ENCODE assay signal across 11 cellular contexts in the genomic region with DNA sequence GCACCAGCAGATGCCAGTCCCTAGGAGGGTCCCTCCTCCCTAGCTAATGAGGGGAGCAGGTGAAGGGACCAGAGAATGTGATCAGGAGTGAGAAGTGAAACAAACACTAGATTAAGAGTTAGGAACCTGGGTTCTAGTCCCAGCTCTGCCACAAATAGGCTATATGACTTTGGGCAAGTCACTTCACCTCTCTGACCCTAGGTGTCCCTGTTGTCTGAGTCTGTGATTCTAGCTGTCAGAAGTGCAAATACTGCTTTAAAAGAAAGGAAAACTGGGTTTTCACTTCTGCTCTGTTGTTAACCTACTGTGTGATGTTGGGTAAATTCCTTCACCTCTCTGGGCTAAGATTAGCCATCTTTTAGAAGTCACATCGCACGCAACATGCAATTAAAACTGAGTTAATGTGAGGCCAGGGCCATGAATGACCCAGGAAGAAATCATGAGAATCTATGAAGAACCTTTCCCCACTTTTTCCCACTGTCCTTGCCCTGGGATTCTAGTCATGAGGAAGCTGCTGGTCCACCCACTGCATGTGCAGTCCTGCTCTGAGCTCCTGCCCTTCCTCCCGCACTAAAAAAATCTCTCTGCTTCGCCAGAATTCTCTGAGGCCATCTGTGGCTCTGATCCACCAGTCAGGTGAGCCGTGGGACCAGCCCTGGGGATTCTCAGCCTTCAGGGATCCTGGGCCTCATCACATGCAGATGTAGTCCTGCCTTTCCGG.
A peak's percentile ranks its signal among the peaks of the same experiment; 100 is the strongest.
DNase-seq lines count a peak whose midpoint lies in the region; ATAC-seq and TF ChIP-seq lines count a peak whose summit lies in the region.
"Had no signal": no experiment of that assay in that cellular context is flagged by ENCODE, and none has a peak within 500 bp of the region (broad histone marks: within the 10 kb centered on the region; RNA-seq: fewer than 3 reads in every experiment).

No MANE protein-coding gene starts in this region.

- H3K27ac ChIP-seq in BLaER1 (no peak overlapping the region), hepatocyte (no peak overlapping the region)
- H3K27ac ChIP-seq: neutrophil had no signal

- H3K36me3 Mint-ChIP-seq in WTC11, result no peaks in the 10 kb centered on the region

- TF ChIP-seq CTCF in GM13976 (IDR thresholded peaks at IDR 0.05; ENCODE audit: borderline replicate concordance, control extremely low read depth, extremely low read depth, insufficient read depth, missing control alignments), result no peak
- no peak for TF ChIP-seq CTCF in WTC11 (IDR thresholded peaks at IDR 0.05)
- peak; percentile 17 for TF ChIP-seq CTCF in hepatocyte (IDR thresholded peaks at IDR 0.05; ENCODE audit: poor library complexity)

- POLR2A ChIA-PET in WTC11 (lab: Charles Lee), result no interaction called here

- H3K4me1 Mint-ChIP-seq in WTC11, result peaks cover 7% of the 10 kb centered on the region

- H3K27ac Mint-ChIP-seq in WTC11, result no peak overlapping the region
- H3K27ac Mint-ChIP-seq: dendritic cell treated with granulocyte-macrophage colony-stimulating factor and Interleukin-4, amounts not matched to agents 40 ng/mL and 50 ng/mL, for 4 days; stimulated activated naive CD8-positive, alpha-beta T cell treated with anti-CD3 and anti-CD28 coated beads, Interleukin-15, Interleukin-2, amounts not matched to agents 100 ng/mL and 50 ng/mL, for 24 hours had no signal

- H3K4me1 ChIP-seq in BLaER1 (peaks cover 27% of the 10 kb centered on the region), hepatocyte (ENCODE audit: insufficient read depth) (no peaks in the 10 kb centered on the region)

- H3K4me3 Mint-ChIP-seq in WTC11, result no peak overlapping the region
- H3K4me3 Mint-ChIP-seq: dendritic cell treated with granulocyte-macrophage colony-stimulating factor and Interleukin-4, amounts not matched to agents 40 ng/mL and 50 ng/mL, for 4 days; stimulated activated naive CD8-positive, alpha-beta T cell treated with anti-CD3 and anti-CD28 coated beads, Interleukin-15, Interleukin-2, amounts not matched to agents 100 ng/mL and 50 ng/mL, for 24 hours had no signal

- H3K4me2 ChIP-seq in BLaER1, result peak overlapping the region; percentile 36; the same call in 1 of the 2 replicates
- H3K4me2 ChIP-seq in hepatocyte, result peak overlapping the region; percentile 29

- no peaks in the 10 kb centered on the region for H3K9me2 ChIP-seq in hepatocyte (replicated peaks; ENCODE audit: insufficient read depth)

- no peaks in the 10 kb centered on the region for H3K9me3 ChIP-seq in BLaER1
- H3K9me3 ChIP-seq in hepatocyte (ENCODE audit: low read depth), result no peaks in the 10 kb centered on the region
- H3K9me3 ChIP-seq: neutrophil had no signal

- no peak overlapping the region for H2AFZ ChIP-seq in hepatocyte

- H3K27me3 Mint-ChIP-seq in WTC11 (ENCODE audit: low read depth), result no peaks in the 10 kb centered on the region
- H3K27me3 Mint-ChIP-seq: stimulated activated naive CD8-positive, alpha-beta T cell treated with anti-CD3 and anti-CD28 coated beads, Interleukin-15, Interleukin-2, amounts not matched to agents 100 ng/mL and 50 ng/mL, for 24 hours had no signal

- WGBS in hepatocyte (ENCODE audit: low lambda C conversion rate, missing lambda C conversion rate), result 76% methylated on average over 6 of the region's 6 CpGs

- CTCF ChIA-PET in WTC11 (lab: Charles Lee), result interaction anchor here (0.8 to 2.9 kb wide), 15 partner anchors 8 to 192 kb away, joined by 3 to 21 read pairs (median 4); no protein-coding TSS in a partner anchor

- H3K9ac ChIP-seq in BLaER1, result no peak overlapping the region

- H3K27me3 ChIP-seq in BLaER1 (no peaks in the 10 kb centered on the region), hepatocyte (no peaks in the 10 kb centered on the region)
- H3K27me3 ChIP-seq: neutrophil had no signal

- H4K20me1 ChIP-seq in BLaER1, result no peaks in the 10 kb centered on the region
- no peaks in the 10 kb centered on the region for H4K20me1 ChIP-seq in hepatocyte (ENCODE audit: insufficient read depth, poor library complexity, severe bottlenecking)

- H3K36me3 ChIP-seq in BLaER1, result no peaks in the 10 kb centered on the region
- H3K36me3 ChIP-seq in hepatocyte (replicated peaks; ENCODE audit: insufficient read depth, low read depth), result no peaks in the 10 kb centered on the region
- H3K36me3 ChIP-seq: neutrophil had no signal

- in situ Hi-C loops in GM13976 (cut with MboI; ENCODE audit: low sequenced_read_pairs, unreplicated experiment), result no loop called here

- peak; percentile 74 for ATAC-seq in WTC11
- no peak for ATAC-seq in GM19035 (IDR thresholded peaks at IDR 0.05; ENCODE audit: unreplicated experiment)

- H3K9me3 Mint-ChIP-seq in WTC11, result no peaks in the 10 kb centered on the region
- H3K9me3 Mint-ChIP-seq: stimulated activated naive CD8-positive, alpha-beta T cell treated with anti-CD3 and anti-CD28 coated beads, Interleukin-15, Interleukin-2, amounts not matched to agents 100 ng/mL and 50 ng/mL, for 24 hours had no signal

- H3K4me3 ChIP-seq in BLaER1 (no peak overlapping the region), hepatocyte (no peak overlapping the region)

- no peaks in the 10 kb centered on the region for H3K79me2 ChIP-seq in hepatocyte

- DNase-seq in GM13976 (ENCODE audit: low spot score) (peak; percentile 27), WTC11 (ENCODE audit: low spot score) (no peak), hepatocyte (ENCODE audit: low spot score) (no peak), foreskin melanocyte (no peak), iPS-NIHi7 (ENCODE audit: extremely low spot score) (no peak), superior temporal gyrus (ENCODE audit: extremely low spot score) (no peak)

TF ChIP-seq in WTC11, 78 proteins besides CTCF, POLR2A, EP300 and RAD21:
- TF ChIP-seq CREM (CRISPR knock-in tag; IDR thresholded peaks at IDR 0.05) (no peak), NFATC4 (CRISPR knock-in tag; IDR thresholded peaks at IDR 0.05) (no peak), SMAD3 (CRISPR knock-in tag; IDR thresholded peaks at IDR 0.05; ENCODE audit: borderline replicate concordance) (peak; percentile 24; the same call in 1 of the 2 replicates), ZBTB21 (CRISPR knock-in tag; IDR thresholded peaks at IDR 0.05; ENCODE audit: borderline replicate concordance) (no peak), ZNF263 (CRISPR knock-in tag; IDR thresholded peaks at IDR 0.05; ENCODE audit: low read depth) (no peak)
- TF ChIP-seq, protein P1, sequence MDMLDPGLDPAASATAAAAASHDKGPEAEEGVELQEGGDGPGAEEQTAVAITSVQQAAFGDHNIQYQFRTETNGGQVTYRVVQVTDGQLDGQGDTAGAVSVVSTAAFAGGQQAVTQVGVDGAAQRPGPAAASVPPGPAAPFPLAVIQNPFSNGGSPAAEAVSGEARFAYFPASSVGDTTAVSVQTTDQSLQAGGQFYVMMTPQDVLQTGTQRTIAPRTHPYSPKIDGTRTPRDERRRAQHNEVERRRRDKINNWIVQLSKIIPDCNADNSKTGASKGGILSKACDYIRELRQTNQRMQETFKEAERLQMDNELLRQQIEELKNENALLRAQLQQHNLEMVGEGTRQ (CRISPR knock-in tag; IDR thresholded peaks at IDR 0.05), result no peak
- TF ChIP-seq, protein P2, sequence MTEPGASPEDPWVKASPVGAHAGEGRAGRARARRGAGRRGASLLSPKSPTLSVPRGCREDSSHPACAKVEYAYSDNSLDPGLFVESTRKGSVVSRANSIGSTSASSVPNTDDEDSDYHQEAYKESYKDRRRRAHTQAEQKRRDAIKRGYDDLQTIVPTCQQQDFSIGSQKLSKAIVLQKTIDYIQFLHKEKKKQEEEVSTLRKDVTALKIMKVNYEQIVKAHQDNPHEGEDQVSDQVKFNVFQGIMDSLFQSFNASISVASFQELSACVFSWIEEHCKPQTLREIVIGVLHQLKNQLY (CRISPR knock-in tag; IDR thresholded peaks at IDR 0.05), result no peak
- TF ChIP-seq, protein P3, sequence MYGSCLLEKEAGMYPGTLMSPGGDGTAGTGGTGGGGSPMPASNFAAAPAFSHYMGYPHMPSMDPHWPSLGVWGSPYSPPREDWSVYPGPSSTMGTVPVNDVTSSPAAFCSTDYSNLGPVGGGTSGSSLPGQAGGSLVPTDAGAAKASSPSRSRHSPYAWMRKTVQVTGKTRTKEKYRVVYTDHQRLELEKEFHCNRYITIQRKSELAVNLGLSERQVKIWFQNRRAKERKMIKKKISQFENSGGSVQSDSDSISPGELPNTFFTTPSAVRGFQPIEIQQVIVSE (CRISPR knock-in tag; IDR thresholded peaks at IDR 0.05; ENCODE audit: borderline replicate concordance), result no peak
